ENCODE assay signal across 14 cellular contexts in the genomic region with DNA sequence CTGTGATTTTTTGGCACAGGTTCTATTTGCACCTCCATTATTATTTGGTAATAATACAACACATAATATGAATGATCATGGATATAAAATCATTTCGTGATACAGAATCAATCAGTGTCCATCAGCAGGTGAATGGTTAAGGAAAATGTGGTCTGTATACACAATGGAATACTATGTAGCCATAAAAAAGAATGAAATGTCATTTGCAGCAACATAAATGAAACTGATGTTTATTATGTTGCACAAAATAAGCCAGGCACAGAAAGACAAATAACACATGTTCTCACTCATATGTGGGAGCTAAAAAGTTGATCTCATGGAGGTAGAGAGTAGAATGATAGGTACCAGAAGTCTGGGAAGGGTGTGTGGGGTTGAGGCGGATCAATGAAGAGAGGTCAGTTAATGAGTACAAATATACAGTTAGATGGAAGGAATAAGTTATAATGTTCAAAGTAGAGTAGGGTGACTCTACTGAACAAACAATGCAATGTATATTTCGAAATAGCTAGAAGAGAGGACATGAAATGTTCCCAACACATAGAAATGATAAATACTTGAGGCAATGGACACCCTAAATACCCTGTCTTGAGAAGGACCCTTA. TPM values are rescaled to one million over a fixed set of nuclear protein-coding genes. Genes with fewer than 3 reads are reported as not detected.
DNase-seq lines count a peak whose midpoint lies in the region; ATAC-seq and TF ChIP-seq lines count a peak whose summit lies in the region.
"Had no signal": no experiment of that assay in that cellular context is flagged by ENCODE, and none has a peak within 500 bp of the region (broad histone marks: within the 10 kb centered on the region; RNA-seq: fewer than 3 reads in every experiment).

No MANE protein-coding gene starts in this region.

- ATAC-seq in stimulated activated naive CD8-positive, alpha-beta T cell treated with anti-CD3 and anti-CD28 coated beads, Interleukin-15, amount 100 ng/mL, for 72 hours, result no peak
- no peak for ATAC-seq in WTC11

- H3K9me3 ChIP-seq in iPS-20b (ENCODE audit: insufficient read depth, low read depth, low read length), result no peaks in the 10 kb centered on the region

- CTCF ChIA-PET in WTC11 (lab: Charles Lee), result no interaction called here

- no peaks in the 10 kb centered on the region for H3K36me3 Mint-ChIP-seq in stimulated activated naive CD8-positive, alpha-beta T cell treated with anti-CD3 and anti-CD28 coated beads, Interleukin-15, Interleukin-2, amounts not matched to agents 100 ng/mL and 50 ng/mL, for 24 hours (ENCODE audit: low read depth)
- H3K36me3 Mint-ChIP-seq in WTC11, result no peaks in the 10 kb centered on the region
- H3K36me3 Mint-ChIP-seq in type B pancreatic cell, result no peaks in the 10 kb centered on the region

- intact Hi-C loops in cardiac septum (cut with DNase I), result no loop called here

- H3K4me1 ChIP-seq in iPS-20b (ENCODE audit: insufficient read depth, low read length), result no peaks in the 10 kb centered on the region

- H3K4me3 ChIP-seq in iPS-20b (ENCODE audit: low read length), result peak overlapping the region; percentile 80

- H3K36me3 ChIP-seq in iPS-20b (ENCODE audit: insufficient read depth, low read depth, low read length), result no peaks in the 10 kb centered on the region

- H3K27ac ChIP-seq in iPS-20b (ENCODE audit: low read length), result no peak overlapping the region

- H3K27ac Mint-ChIP-seq in stimulated activated naive CD8-positive, alpha-beta T cell treated with anti-CD3 and anti-CD28 coated beads, Interleukin-15, Interleukin-2, amounts not matched to agents 100 ng/mL and 50 ng/mL, for 24 hours, result no peak overlapping the region
- no peak overlapping the region for H3K27ac Mint-ChIP-seq in stimulated activated naive CD8-positive, alpha-beta T cell treated with anti-CD3 and anti-CD28 coated beads, Interleukin-15, amount 100 ng/mL, for 72 hours
- H3K27ac Mint-ChIP-seq in WTC11 (peak overlapping the region; percentile 94; the same call in 1 of the 2 replicates), type B pancreatic cell (peak overlapping the region; percentile 95)

- H3K4me1 Mint-ChIP-seq in stimulated activated naive CD8-positive, alpha-beta T cell treated with anti-CD3 and anti-CD28 coated beads, Interleukin-15, Interleukin-2, amounts not matched to agents 100 ng/mL and 50 ng/mL, for 24 hours (ENCODE audit: low read depth), result no peaks in the 10 kb centered on the region
- H3K4me1 Mint-ChIP-seq in stimulated activated naive CD8-positive, alpha-beta T cell treated with anti-CD3 and anti-CD28 coated beads, Interleukin-15, amount 100 ng/mL, for 72 hours, result peaks cover 9% of the 10 kb centered on the region
- peaks cover 8% of the 10 kb centered on the region for H3K4me1 Mint-ChIP-seq in WTC11
- H3K4me1 Mint-ChIP-seq in type B pancreatic cell (ENCODE audit: unreplicated experiment), result peaks cover 9% of the 10 kb centered on the region

- no peak for DNase-seq in stimulated activated naive CD8-positive, alpha-beta T cell treated with anti-CD3 and anti-CD28 coated beads, Interleukin-15, amount 100 ng/mL, for 72 hours
- DNase-seq in WTC11 (ENCODE audit: low spot score), result no peak
- DNase-seq in type B pancreatic cell (ENCODE audit: extremely low spot score, unreplicated experiment), result no peak
- DNase-seq in stimulated activated CD4-positive, alpha-beta T cell treated with anti-CD3 and anti-CD28 coated beads, Interleukin-12 subunit alpha, Interleukin-12 subunit beta, amount 100 ng/mL, for 4 hours, result no peak
- DNase-seq in cardiac septum (ENCODE audit: low spot score), result no peak
- no peak for DNase-seq in CD1c-positive myeloid dendritic cell (ENCODE audit: extremely low spot score)
- DNase-seq: amniotic stem cell; dorsolateral prefrontal cortex; NCI-H1105 treated with DMSO at 0.1 percent for 48 hours; NCI-H446 treated with DMSO at 0.1 percent for 48 hours; stimulated activated naive CD4-positive, alpha-beta T cell treated with Interleukin-2 at 50 U/mL for 16 hours had no signal

- H3K9me3 Mint-ChIP-seq in stimulated activated naive CD8-positive, alpha-beta T cell treated with anti-CD3 and anti-CD28 coated beads, Interleukin-15, Interleukin-2, amounts not matched to agents 100 ng/mL and 50 ng/mL, for 24 hours, result no peaks in the 10 kb centered on the region
- H3K9me3 Mint-ChIP-seq in stimulated activated naive CD8-positive, alpha-beta T cell treated with anti-CD3 and anti-CD28 coated beads, Interleukin-15, amount 100 ng/mL, for 72 hours, result no peaks in the 10 kb centered on the region
- H3K9me3 Mint-ChIP-seq in WTC11 (peaks cover 5% of the 10 kb centered on the region), type B pancreatic cell (peaks cover 4% of the 10 kb centered on the region)

- TF ChIP-seq CTCF in WTC11 (IDR thresholded peaks at IDR 0.05), result no peak
- TF ChIP-seq CTCF in type B pancreatic cell (conservative IDR thresholded peaks at IDR 0.05), result no peak

- H3K4me3 Mint-ChIP-seq in stimulated activated naive CD8-positive, alpha-beta T cell treated with anti-CD3 and anti-CD28 coated beads, Interleukin-15, Interleukin-2, amounts not matched to agents 100 ng/mL and 50 ng/mL, for 24 hours, result peak overlapping the region; percentile 67
- H3K4me3 Mint-ChIP-seq in stimulated activated naive CD8-positive, alpha-beta T cell treated with anti-CD3 and anti-CD28 coated beads, Interleukin-15, amount 100 ng/mL, for 72 hours, result peak overlapping the region in 1 of 2 donors; percentile 72
- H3K4me3 Mint-ChIP-seq in WTC11 (peak overlapping the region; percentile 85), type B pancreatic cell (peak overlapping the region; percentile 96)

- no peaks in the 10 kb centered on the region for H3K27me3 ChIP-seq in iPS-20b (ENCODE audit: insufficient read depth, low read length)

- H3K27me3 Mint-ChIP-seq in stimulated activated naive CD8-positive, alpha-beta T cell treated with anti-CD3 and anti-CD28 coated beads, Interleukin-15, Interleukin-2, amounts not matched to agents 100 ng/mL and 50 ng/mL, for 24 hours, result peaks cover 14% of the 10 kb centered on the region
- peaks cover 16% of the 10 kb centered on the region for H3K27me3 Mint-ChIP-seq in stimulated activated naive CD8-positive, alpha-beta T cell treated with anti-CD3 and anti-CD28 coated beads, Interleukin-15, amount 100 ng/mL, for 72 hours
- H3K27me3 Mint-ChIP-seq in WTC11 (ENCODE audit: low read depth), result peaks cover 3% of the 10 kb centered on the region; the same call in 1 of the 2 replicates
- no peaks in the 10 kb centered on the region for H3K27me3 Mint-ChIP-seq in type B pancreatic cell

- POLR2A ChIA-PET in WTC11 (lab: Charles Lee), result no interaction called here

- H3K9ac ChIP-seq in iPS-20b (ENCODE audit: low read depth, low read length), result peak overlapping the region; percentile 87; the same call in 1 of the 2 replicates

TF ChIP-seq in WTC11, 78 proteins besides CTCF, POLR2A, EP300 and RAD21 (continues in another document):
- TF ChIP-seq ATF2 (CRISPR knock-in tag; IDR thresholded peaks at IDR 0.05; ENCODE audit: borderline replicate concordance, low read depth), result no peak
- TF ChIP-seq, protein P1, sequence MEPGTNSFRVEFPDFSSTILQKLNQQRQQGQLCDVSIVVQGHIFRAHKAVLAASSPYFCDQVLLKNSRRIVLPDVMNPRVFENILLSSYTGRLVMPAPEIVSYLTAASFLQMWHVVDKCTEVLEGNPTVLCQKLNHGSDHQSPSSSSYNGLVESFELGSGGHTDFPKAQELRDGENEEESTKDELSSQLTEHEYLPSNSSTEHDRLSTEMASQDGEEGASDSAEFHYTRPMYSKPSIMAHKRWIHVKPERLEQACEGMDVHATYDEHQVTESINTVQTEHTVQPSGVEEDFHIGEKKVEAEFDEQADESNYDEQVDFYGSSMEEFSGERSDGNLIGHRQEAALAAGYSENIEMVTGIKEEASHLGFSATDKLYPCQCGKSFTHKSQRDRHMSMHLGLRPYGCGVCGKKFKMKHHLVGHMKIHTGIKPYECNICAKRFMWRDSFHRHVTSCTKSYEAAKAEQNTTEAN (CRISPR knock-in tag; IDR thresholded peaks at IDR 0.05), result no peak

RNA-seq across cellular contexts. Expression of gene SMARCA1, which starts 1.1 kb away (rescaled TPM):
- total RNA-seq in WTC11 (2021), result 46.1 to 57.3 TPM (median 54.9 TPM) in 3 replicates
- 89.9 and 106 TPM in 2 replicates for total RNA-seq in type B pancreatic cell (ENCODE audit: low replicate concordance)
- 26.8 TPM for total RNA-seq in cardiac septum
- total RNA-seq: T-helper 2 cell treated with Interferon-gamma antibody and Interleukin-4, amounts not matched to agents 100 ng/mL and 5 ng/mL, for 36 hours had no signal

RNA-seq across cellular contexts. Expression of gene OCRL, which starts 15.7 kb away (rescaled TPM):
- total RNA-seq in WTC11 (2021), result 17.4 to 18.9 TPM (median 18.2 TPM) in 3 replicates
- total RNA-seq in type B pancreatic cell (ENCODE audit: low replicate concordance), result 39.8 and 41.8 TPM in 2 replicates
- total RNA-seq in cardiac septum, result 9.0 TPM

Comparison
In these comparisons a context has a peak if more than half of its experiments do, and no peak if none do; other contexts are left out.
1. H3K27ac Mint-ChIP-seq: peak in WTC11 (single experiment) and type B pancreatic cell (single experiment); none in stimulated activated naive CD8-positive, alpha-beta T cell treated with anti-CD3 and anti-CD28 coated beads, Interleukin-15, Interleukin-2, amounts not matched to agents 100 ng/mL and 50 ng/mL, for 24 hours (single experiment) and stimulated activated naive CD8-positive, alpha-beta T cell treated with anti-CD3 and anti-CD28 coated beads, Interleukin-15, amount 100 ng/mL, for 72 hours (0 of 2).